In genomic region chr2:122358729-122359128, GRCh38 we compare ENCODE assay signal across 7 cellular contexts.
"Had no signal": no experiment of that assay in that cellular context is flagged by ENCODE, and none has a peak within 500 bp of the region (broad histone marks: within the 10 kb centered on the region; RNA-seq: fewer than 3 reads in every experiment).

No MANE protein-coding gene starts in this region.

- DNase-seq: IMR-90, KBM-7, KG1 had no signal

- H3K4me3 ChIP-seq: K562 had no signal

- H3K9ac ChIP-seq: KMS-11 had no signal

- H3K4me2 ChIP-seq: KMS-11 had no signal

- H3K27ac ChIP-seq: HL-60, KMS-11 had no signal

- ATAC-seq: HepG2, K562 had no signal
